Comparison of ENCODE assay signal across 19 cellular contexts in the genomic region with DNA sequence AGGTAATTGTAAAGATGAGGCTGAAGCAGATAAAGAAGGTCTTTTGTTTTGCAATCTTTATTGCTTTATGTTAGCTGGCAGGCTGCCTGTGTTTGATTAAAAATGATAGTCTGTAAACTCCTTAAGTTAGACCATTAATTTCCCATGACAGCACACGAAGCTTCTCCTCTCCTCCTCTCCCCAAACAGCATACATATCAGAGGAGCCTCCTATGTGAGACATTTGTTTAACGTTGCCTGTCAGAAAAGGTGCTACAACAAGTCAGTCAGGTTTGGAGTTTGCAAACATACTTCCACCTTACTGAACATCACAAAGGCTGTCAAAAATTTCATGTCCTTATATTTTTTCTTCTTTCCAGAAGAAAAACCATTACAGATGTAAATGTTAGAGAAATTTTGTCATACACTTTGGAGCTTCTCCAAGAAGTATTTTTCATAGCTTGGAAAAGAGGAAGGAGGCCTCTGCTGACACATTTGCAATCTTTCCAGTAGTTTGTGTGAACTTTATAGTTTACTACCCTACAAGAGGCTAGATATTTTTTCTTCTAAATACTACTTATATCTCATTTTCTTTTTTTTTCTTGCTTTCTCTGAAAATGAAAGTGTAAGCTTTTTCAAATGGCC.
DNase-seq lines count a peak whose midpoint lies in the region; ATAC-seq and TF ChIP-seq lines count a peak whose summit lies in the region.
"Had no signal": no experiment of that assay in that cellular context is flagged by ENCODE, and none has a peak within 500 bp of the region (broad histone marks: within the 10 kb centered on the region; RNA-seq: fewer than 3 reads in every experiment).

No MANE protein-coding gene starts in this region.

- intact Hi-C loops in activated CD8-positive, alpha-beta T cell treated with anti-CD3 and anti-CD28 coated beads for 36 hours (cut with micrococcal nuclease) = no loop called here

- no peak overlapping the region for H3K4me3 ChIP-seq in RWPE2 (ENCODE audit: severe bottlenecking)
- no peak overlapping the region for H3K4me3 ChIP-seq in fibroblast of pulmonary artery (replicated peaks; ENCODE audit: low read depth, low read length)
- H3K4me3 ChIP-seq: BLaER1, GM12878, heart left ventricle had no signal

- ATAC-seq in RWPE2 (ENCODE audit: low read depth) = peak; percentile 64
- no peak for ATAC-seq in activated CD8-positive, alpha-beta T cell treated with anti-CD3 and anti-CD28 coated beads for 36 hours
- ATAC-seq in HG02870 (IDR thresholded peaks at IDR 0.05; ENCODE audit: unreplicated experiment) = no peak
- ATAC-seq in HG03039 (IDR thresholded peaks at IDR 0.05; ENCODE audit: unreplicated experiment) = no peak
- no peak for ATAC-seq in GM19467 (IDR thresholded peaks at IDR 0.05; ENCODE audit: unreplicated experiment)
- ATAC-seq: GM12878, heart left ventricle, left cardiac atrium had no signal

- peaks cover 12% of the 10 kb centered on the region for H3K36me3 Mint-ChIP-seq in activated CD8-positive, alpha-beta T cell treated with anti-CD3 and anti-CD28 coated beads for 36 hours (ENCODE audit: low read depth)

- no peaks in the 10 kb centered on the region for H3K4me1 Mint-ChIP-seq in activated CD8-positive, alpha-beta T cell treated with anti-CD3 and anti-CD28 coated beads for 36 hours (ENCODE audit: low read depth)

- H3K4me3 Mint-ChIP-seq in activated CD8-positive, alpha-beta T cell treated with anti-CD3 and anti-CD28 coated beads for 36 hours = no peak overlapping the region
- H3K4me3 Mint-ChIP-seq: activated naive CD8-positive, alpha-beta T cell had no signal

- H3K27me3 ChIP-seq in RWPE2 (ENCODE audit: insufficient read depth, poor library complexity, severe bottlenecking) = no peaks in the 10 kb centered on the region
- H3K27me3 ChIP-seq: BLaER1, heart left ventricle had no signal

- CTCF ChIA-PET in activated CD8-positive, alpha-beta T cell treated with anti-CD3 and anti-CD28 coated beads for 36 hours (lab: Charles Lee) = no interaction called here

- DNase-seq in AML-193 (lab: John Stamatoyannopoulos, UW) (peak; percentile 54 to 70), HT1080 (ENCODE audit: low read depth) (peak; percentile 1), RWPE2 (ENCODE audit: low spot score) (no peak), fibroblast of pulmonary artery (ENCODE audit: low read depth) (peak; percentile 33)
- DNase-seq in activated CD8-positive, alpha-beta T cell treated with anti-CD3 and anti-CD28 coated beads for 36 hours = no peak
- DNase-seq: cerebellar nuclear complex; DND-41; heart left ventricle; left cardiac atrium; NCI-H2029 treated with DMSO at 0.1 percent for 48 hours; NK-92 treated with Interleukin-12 subunit alpha and Interleukin-12 subunit beta, amount 100 ng/mL, for 24 hours; stimulated activated CD4-positive, alpha-beta T cell treated with anti-CD3 and anti-CD28 coated beads, Interleukin-15, amount 100 ng/mL, for 24 hours; substantia nigra had no signal

- H3K36me3 ChIP-seq in RWPE2 (ENCODE audit: low read depth) = no peaks in the 10 kb centered on the region
- H3K36me3 ChIP-seq: BLaER1, heart left ventricle had no signal

- peaks cover 4% of the 10 kb centered on the region for H3K9me3 Mint-ChIP-seq in activated CD8-positive, alpha-beta T cell treated with anti-CD3 and anti-CD28 coated beads for 36 hours

- no peak for TF ChIP-seq CTCF in RWPE2 (IDR thresholded peaks at IDR 0.05; ENCODE audit: poor library complexity, severe bottlenecking)
- no peak for TF ChIP-seq CTCF in fibroblast of pulmonary artery (IDR thresholded peaks at IDR 0.05; ENCODE audit: low read length, missing control alignments)
- TF ChIP-seq CTCF in activated CD8-positive, alpha-beta T cell treated with anti-CD3 and anti-CD28 coated beads for 36 hours (IDR thresholded peaks at IDR 0.05) = no peak

- H3K9me3 ChIP-seq in RWPE2 (ENCODE audit: severe bottlenecking) = no peaks in the 10 kb centered on the region

- POLR2A ChIA-PET in activated CD8-positive, alpha-beta T cell treated with anti-CD3 and anti-CD28 coated beads for 36 hours (lab: Charles Lee) = no interaction called here

- H3K27ac ChIP-seq in RWPE2 (ENCODE audit: poor library complexity, severe bottlenecking) = peak overlapping the region; percentile 62
- H3K27ac ChIP-seq: BLaER1, heart left ventricle had no signal

- no peak overlapping the region for H3K27ac Mint-ChIP-seq in activated CD8-positive, alpha-beta T cell treated with anti-CD3 and anti-CD28 coated beads for 36 hours
- H3K27ac Mint-ChIP-seq: activated naive CD8-positive, alpha-beta T cell had no signal

- peaks cover 27% of the 10 kb centered on the region for H3K4me1 ChIP-seq in RWPE2 (ENCODE audit: insufficient read depth, poor library complexity, severe bottlenecking)
- H3K4me1 ChIP-seq: BLaER1 had no signal

- H3K27me3 Mint-ChIP-seq in activated CD8-positive, alpha-beta T cell treated with anti-CD3 and anti-CD28 coated beads for 36 hours = no peaks in the 10 kb centered on the region
- H3K27me3 Mint-ChIP-seq: activated naive CD8-positive, alpha-beta T cell had no signal

Comparison
In these comparisons a context has a peak if more than half of its experiments do, and no peak if none do; other contexts are left out.
1. DNase-seq: peak in AML-193 (2 of 2), HT1080 (single experiment) and fibroblast of pulmonary artery (single experiment); none in RWPE2 (single experiment) and activated CD8-positive, alpha-beta T cell treated with anti-CD3 and anti-CD28 coated beads for 36 hours (single experiment).